In the genomic region with DNA sequence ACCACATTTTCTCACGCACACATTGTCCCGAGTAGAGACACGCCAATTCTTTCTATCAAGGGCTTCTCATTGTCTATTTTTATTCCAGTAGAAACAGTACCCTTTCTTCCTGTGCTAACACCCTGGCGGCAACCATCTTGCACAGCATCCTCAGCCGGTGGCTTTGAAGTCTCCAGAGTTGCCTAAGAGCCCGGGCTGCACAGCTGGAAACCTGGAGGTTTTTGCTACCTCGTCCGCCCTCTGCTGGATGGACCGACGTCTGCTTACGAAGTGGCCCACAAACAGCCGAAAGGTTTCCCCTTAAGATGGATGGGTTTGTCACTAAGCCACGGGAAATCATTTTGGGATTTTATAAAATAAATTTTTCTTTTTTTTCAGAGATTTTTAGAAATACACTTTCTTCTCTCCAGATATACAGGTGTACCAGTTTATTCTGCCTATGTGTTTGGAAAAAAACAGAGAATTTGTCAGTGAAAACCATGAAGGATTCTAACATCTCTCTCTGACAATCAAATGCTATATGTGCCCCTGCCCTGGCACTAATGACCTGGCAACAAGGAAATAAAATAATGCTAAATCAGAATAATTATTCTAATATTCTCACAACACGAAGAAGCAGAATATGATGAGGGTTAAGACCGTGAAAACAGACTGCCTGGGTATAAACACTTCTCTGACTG, we compare ENCODE assay signal across 9 cellular contexts.
DNase-seq lines count a peak whose midpoint lies in the region; ATAC-seq, FAIRE-seq and TF ChIP-seq lines count a peak whose summit lies in the region.
"Had no signal": no experiment of that assay in that cellular context is flagged by ENCODE, and none has a peak within 500 bp of the region (broad histone marks: within the 10 kb centered on the region; RNA-seq: fewer than 3 reads in every experiment).

No MANE protein-coding gene starts in this region.

- ATAC-seq in GM21360 (IDR thresholded peaks at IDR 0.05; ENCODE audit: unreplicated experiment), result peak; percentile 98
- peak; percentile 80 for ATAC-seq in naive thymus-derived CD4-positive, alpha-beta T cell

- H2AFZ ChIP-seq in OCI-LY1 (ENCODE audit: low read length), result no peak overlapping the region; the same call in 1 of the 2 replicates

- no peaks in the 10 kb centered on the region for H3F3A ChIP-seq in OCI-LY1 (ENCODE audit: insufficient read depth, low read length)

- TF ChIP-seq CTCF in OCI-LY1 (IDR thresholded peaks at IDR 0.05; ENCODE audit: low read length), result peak; percentile 78

- TF ChIP-seq POLR2A in erythroblast (IDR thresholded peaks at IDR 0.05; ENCODE audit: low read length), result no peak

- no peaks in the 10 kb centered on the region for H3K9me3 Mint-ChIP-seq in naive thymus-derived CD4-positive, alpha-beta T cell
- H3K9me3 Mint-ChIP-seq: activated naive CD4-positive, alpha-beta T cell treated with anti-CD3 and anti-CD28 coated beads, Interleukin-2, amount 50 U/mL, for 24 hours had no signal

- no peak overlapping the region for H3K4me2 ChIP-seq in OCI-LY1 (ENCODE audit: low read length)

- H3K36me3 Mint-ChIP-seq in naive thymus-derived CD4-positive, alpha-beta T cell, result no peaks in the 10 kb centered on the region
- H3K36me3 Mint-ChIP-seq: activated naive CD4-positive, alpha-beta T cell treated with anti-CD3 and anti-CD28 coated beads, Interleukin-2, amount 50 U/mL, for 24 hours had no signal

- intact Hi-C loops in naive thymus-derived CD4-positive, alpha-beta T cell (cut with micrococcal nuclease), result loop anchor here (1.0 to 5.0 kb wide), 4 partner anchors 81 to 928 kb away; a partner anchor contains a TSS

- no peaks in the 10 kb centered on the region for H3K79me2 ChIP-seq in OCI-LY1 (ENCODE audit: insufficient read depth, low read length)

- no peaks in the 10 kb centered on the region for H3K9me3 ChIP-seq in OCI-LY1 (ENCODE audit: low read length)
- H3K9me3 ChIP-seq in naive thymus-derived CD4-positive, alpha-beta T cell (ENCODE audit: control insufficient read depth in 2 of 3, low read length in 3 of 3), result no peaks in the 10 kb centered on the region

- FAIRE-seq in HTR-8/SVneo (lab: Jason Lieb, UNC), result no peak

- no peaks in the 10 kb centered on the region for H3K4me1 ChIP-seq in OCI-LY1 (ENCODE audit: insufficient read depth, low read length, severe bottlenecking)
- H3K4me1 ChIP-seq in naive thymus-derived CD4-positive, alpha-beta T cell (ENCODE audit: control insufficient read depth in 2 of 2, insufficient read depth in 2 of 2, low read length in 2 of 2), result no peaks in the 10 kb centered on the region

- no peaks in the 10 kb centered on the region for H3K9me2 ChIP-seq in OCI-LY1 (ENCODE audit: low read depth, low read length)

- peak; percentile 59 for DNase-seq in COLO829 (ENCODE audit: low spot score)
- peak; percentile 28 for DNase-seq in HTR-8/SVneo (ENCODE audit: insufficient read length, low spot score)
- DNase-seq in activated CD8-positive, alpha-beta memory T cell treated with anti-CD3 and anti-CD28 coated beads, Interleukin-2, amount 50 U/mL, for 4 hours, result peak; percentile 48
- DNase-seq in erythroblast (lab: John Stamatoyannopoulos, UW), result peak; percentile 57 to 71
- DNase-seq in naive thymus-derived CD4-positive, alpha-beta T cell, result peak; percentile 14 to 57 (median 46)
- peak; percentile 12 to 40 (median 26) for DNase-seq in stimulated activated naive CD4-positive, alpha-beta T cell (lab: John Stamatoyannopoulos, UW)

- H3K27ac Mint-ChIP-seq in naive thymus-derived CD4-positive, alpha-beta T cell, result no peak overlapping the region
- H3K27ac Mint-ChIP-seq: activated naive CD4-positive, alpha-beta T cell treated with anti-CD3 and anti-CD28 coated beads, Interleukin-2, amount 50 U/mL, for 24 hours had no signal

- no peak overlapping the region for H3K4me3 ChIP-seq in OCI-LY1 (ENCODE audit: low read depth, low read length, poor library complexity, severe bottlenecking)
- H3K4me3 ChIP-seq in naive thymus-derived CD4-positive, alpha-beta T cell (ENCODE audit: low read length), result no peak overlapping the region

- no peak overlapping the region for H3K4me3 Mint-ChIP-seq in naive thymus-derived CD4-positive, alpha-beta T cell
- H3K4me3 Mint-ChIP-seq: activated naive CD4-positive, alpha-beta T cell treated with anti-CD3 and anti-CD28 coated beads, Interleukin-2, amount 50 U/mL, for 24 hours had no signal

- H3K4me1 Mint-ChIP-seq in naive thymus-derived CD4-positive, alpha-beta T cell, result no peaks in the 10 kb centered on the region
- H3K4me1 Mint-ChIP-seq: activated naive CD4-positive, alpha-beta T cell treated with anti-CD3 and anti-CD28 coated beads, Interleukin-2, amount 50 U/mL, for 24 hours had no signal

- CTCF ChIA-PET in naive thymus-derived CD4-positive, alpha-beta T cell (lab: Charles Lee), result interaction anchor here (0.6 kb wide), 1 partner anchor 927 kb away, joined by 3 read pairs; no protein-coding TSS in a partner anchor

- POLR2A ChIA-PET in naive thymus-derived CD4-positive, alpha-beta T cell (lab: Charles Lee), result no interaction called here

- H3K27ac ChIP-seq in OCI-LY1 (ENCODE audit: low read depth, low read length, poor library complexity, severe bottlenecking), result no peak overlapping the region
- H3K27ac ChIP-seq in naive thymus-derived CD4-positive, alpha-beta T cell (ENCODE audit: low read depth, low read length), result no peak overlapping the region

- H3K9ac ChIP-seq in OCI-LY1 (ENCODE audit: low read length), result no peak overlapping the region

- no peaks in the 10 kb centered on the region for H3K27me3 ChIP-seq in OCI-LY1 (ENCODE audit: insufficient read depth, low read length)
- no peaks in the 10 kb centered on the region for H3K27me3 ChIP-seq in naive thymus-derived CD4-positive, alpha-beta T cell (ENCODE audit: control insufficient read depth in 2 of 2, insufficient read depth in 2 of 2, low read length in 2 of 2)

- H4K20me1 ChIP-seq in OCI-LY1 (ENCODE audit: insufficient read depth, low read length), result no peaks in the 10 kb centered on the region

- no peaks in the 10 kb centered on the region for H3K36me3 ChIP-seq in OCI-LY1 (ENCODE audit: insufficient read depth, low read length)
- H3K36me3 ChIP-seq in naive thymus-derived CD4-positive, alpha-beta T cell (ENCODE audit: control insufficient read depth in 2 of 3, insufficient read depth in 3 of 3, low read length in 3 of 3), result no peaks in the 10 kb centered on the region

- H3K27me3 Mint-ChIP-seq in naive thymus-derived CD4-positive, alpha-beta T cell, result peaks cover 14 to 41% (median 24%) of the 10 kb centered on the region in 5 donors
